Comparison of ENCODE assay signal across 13 cellular contexts in genomic region chr6:18513253-18513798, GRCh38.
"Had no signal": no experiment of that assay in that cellular context is flagged by ENCODE, and none has a peak within 500 bp of the region (broad histone marks: within the 10 kb centered on the region; RNA-seq: fewer than 3 reads in every experiment).

No MANE protein-coding gene starts in this region.

- H3K36me3 ChIP-seq: neural progenitor cell, pancreas had no signal

- ATAC-seq: pancreas had no signal

- H3K9me3 Mint-ChIP-seq: endodermal cell, neural progenitor cell had no signal

- H3K4me1 ChIP-seq: pancreas had no signal

- H3K4me3 Mint-ChIP-seq: endodermal cell, neural progenitor cell had no signal

- H3K27me3 ChIP-seq: neural progenitor cell, pancreas had no signal

- DNase-seq: activated CD4-positive, alpha-beta T cell treated with anti-CD3 and anti-CD28 coated beads for 1 hour; activated CD8-positive, alpha-beta memory T cell treated with anti-CD3 and anti-CD28 coated beads for 24 hours; activated naive CD4-positive, alpha-beta T cell treated with anti-CD3 and anti-CD28 coated beads, Interleukin-2, amount 50 U/mL, for 16 hours; anterior cingulate cortex; cerebellar nuclear complex; dermis blood vessel endothelial cell; endodermal cell; erythroblast; hippocampal formation; pancreas; stimulated activated CD4-positive, alpha-beta T cell treated with anti-CD3 and anti-CD28 coated beads, Interleukin-4, amount 100 ng/mL, for 24 hours; trophoblast cell had no signal

- H3K27ac ChIP-seq: neural progenitor cell, pancreas had no signal

- H3K9me3 ChIP-seq: pancreas had no signal

- H3K4me3 ChIP-seq: neural progenitor cell, pancreas had no signal

- H3K27ac Mint-ChIP-seq: endodermal cell, neural progenitor cell had no signal

- H3K9ac ChIP-seq: neural progenitor cell had no signal

- H3K36me3 Mint-ChIP-seq: neural progenitor cell had no signal
